ENCODE assay signal across 25 cellular contexts in the genomic region with DNA sequence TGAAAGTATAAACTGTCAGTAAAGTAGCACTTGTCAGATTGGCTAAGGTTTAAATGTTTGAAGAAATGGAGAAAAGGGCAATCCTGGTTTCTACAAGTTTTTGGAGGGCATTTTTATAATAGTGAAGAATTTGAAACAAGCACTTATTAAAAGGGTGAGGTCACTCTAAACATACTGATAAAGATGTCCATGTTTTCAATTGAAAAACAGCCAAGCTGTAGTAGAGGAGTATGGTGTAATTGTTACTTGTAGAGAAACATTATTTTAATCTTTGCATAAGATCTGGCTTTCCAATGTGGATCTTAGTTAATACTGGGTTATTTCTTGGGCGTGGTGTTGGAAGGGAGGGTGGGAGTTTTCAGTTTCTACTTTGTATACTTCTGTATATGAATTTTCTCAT. TPM values are rescaled to one million over a fixed set of nuclear protein-coding genes. Genes with fewer than 3 reads are reported as not detected.
DNase-seq lines count a peak whose midpoint lies in the region; ATAC-seq and TF ChIP-seq lines count a peak whose summit lies in the region.
"Had no signal": no experiment of that assay in that cellular context is flagged by ENCODE, and none has a peak within 500 bp of the region (broad histone marks: within the 10 kb centered on the region; RNA-seq: fewer than 3 reads in every experiment).

No MANE protein-coding gene starts in this region.

- no peaks in the 10 kb centered on the region for H3K9me3 ChIP-seq in CD4-positive, alpha-beta T cell (ENCODE audit: control insufficient read depth, low read length)
- H3K9me3 ChIP-seq in CD4-positive, alpha-beta memory T cell (ENCODE audit: control insufficient read depth in 1 of 2, low read length in 2 of 2), result no peaks in the 10 kb centered on the region
- H3K9me3 ChIP-seq in left lung, result no peaks in the 10 kb centered on the region

- no peaks in the 10 kb centered on the region for H3K27me3 Mint-ChIP-seq in CD4-positive, alpha-beta T cell
- no peaks in the 10 kb centered on the region for H3K27me3 Mint-ChIP-seq in CD4-positive, alpha-beta memory T cell
- H3K27me3 Mint-ChIP-seq in activated naive CD8-positive, alpha-beta T cell treated with anti-CD3 and anti-CD28 coated beads, Interleukin-2, amount 50 U/mL, for 24 hours, result no peaks in the 10 kb centered on the region
- H3K27me3 Mint-ChIP-seq: B cell had no signal

- no peaks in the 10 kb centered on the region for H3K4me1 ChIP-seq in CD4-positive, alpha-beta memory T cell (ENCODE audit: insufficient read depth, low read length)
- no peaks in the 10 kb centered on the region for H3K4me1 ChIP-seq in left lung

- POLR2A ChIA-PET in CD4-positive, alpha-beta T cell (lab: Charles Lee), result interaction anchor here (1.3 kb wide), 1 partner anchor 22 kb away, joined by 3 read pairs; no protein-coding TSS in a partner anchor
- POLR2A ChIA-PET in CD4-positive, alpha-beta memory T cell (lab: Charles Lee; ENCODE audit: partially characterized antibody), result no interaction called here

- no peak for ATAC-seq in CD4-positive, alpha-beta T cell (ENCODE audit: poor library complexity)
- no peak for ATAC-seq in activated naive CD8-positive, alpha-beta T cell treated with anti-CD3 and anti-CD28 coated beads, Interleukin-2, amount 50 U/mL, for 24 hours
- ATAC-seq in left lung, result peak; percentile 38
- no peak for ATAC-seq in GM18502 (IDR thresholded peaks at IDR 0.05; ENCODE audit: poor library complexity, unreplicated experiment)
- ATAC-seq: HepG2, K562 had no signal

- H3K9me3 Mint-ChIP-seq in CD4-positive, alpha-beta T cell, result no peaks in the 10 kb centered on the region
- no peaks in the 10 kb centered on the region for H3K9me3 Mint-ChIP-seq in CD4-positive, alpha-beta memory T cell
- no peaks in the 10 kb centered on the region for H3K9me3 Mint-ChIP-seq in activated naive CD8-positive, alpha-beta T cell treated with anti-CD3 and anti-CD28 coated beads, Interleukin-2, amount 50 U/mL, for 24 hours

- CTCF ChIA-PET in CD4-positive, alpha-beta T cell (lab: Charles Lee), result no interaction called here
- CTCF ChIA-PET in CD4-positive, alpha-beta memory T cell (lab: Charles Lee; ENCODE audit: partially characterized antibody), result no interaction called here

- H3K27me3 ChIP-seq in CD4-positive, alpha-beta T cell (ENCODE audit: control insufficient read depth, insufficient read depth, low read length), result no peaks in the 10 kb centered on the region
- H3K27me3 ChIP-seq in CD4-positive, alpha-beta memory T cell (ENCODE audit: insufficient read depth, low read length), result no peaks in the 10 kb centered on the region
- H3K27me3 ChIP-seq in left lung, result no peaks in the 10 kb centered on the region
- no peaks in the 10 kb centered on the region for H3K27me3 ChIP-seq in H7 (ENCODE audit: control insufficient read depth, insufficient read depth, low read length)

- no peak overlapping the region for H3K27ac ChIP-seq in CD4-positive, alpha-beta T cell (ENCODE audit: low read depth, low read length)
- H3K27ac ChIP-seq in CD4-positive, alpha-beta memory T cell (ENCODE audit: low read depth, low read length), result no peak overlapping the region
- H3K27ac ChIP-seq in left lung, result no peak overlapping the region
- H3K27ac ChIP-seq: C4-2B, SK-N-MC had no signal

- no peak overlapping the region for H3K4me3 ChIP-seq in CD4-positive, alpha-beta memory T cell (ENCODE audit: low read length in 2 of 2)
- H3K4me3 ChIP-seq in left lung (no peak overlapping the region), H7 (ENCODE audit: insufficient read depth, low read depth, low read length) (no peak overlapping the region)
- H3K4me3 ChIP-seq: K562, SK-N-MC had no signal

- TF ChIP-seq CTCF in CD4-positive, alpha-beta T cell (IDR thresholded peaks at IDR 0.05), result no peak
- no peak for TF ChIP-seq CTCF in left lung (IDR thresholded peaks at IDR 0.05)

- H3K36me3 ChIP-seq in CD4-positive, alpha-beta memory T cell (ENCODE audit: insufficient read depth, low read length), result peaks cover 67% of the 10 kb centered on the region
- peaks cover 0 to 100% of the 10 kb centered on the region in 2 donors for H3K36me3 ChIP-seq in left lung
- peaks cover 43% of the 10 kb centered on the region for H3K36me3 ChIP-seq in H7 (replicated peaks; ENCODE audit: control insufficient read depth, insufficient read depth, low read length)

- peak overlapping the region; percentile 13 for H3K27ac Mint-ChIP-seq in CD4-positive, alpha-beta T cell
- peak overlapping the region in 4 of 7 donors; percentile 45 to 64 (median 57) for H3K27ac Mint-ChIP-seq in CD4-positive, alpha-beta memory T cell
- peak overlapping the region; percentile 1 for H3K27ac Mint-ChIP-seq in activated naive CD8-positive, alpha-beta T cell treated with anti-CD3 and anti-CD28 coated beads, Interleukin-2, amount 50 U/mL, for 24 hours
- H3K27ac Mint-ChIP-seq: B cell had no signal

- H3K4me3 Mint-ChIP-seq in CD4-positive, alpha-beta T cell, result no peak overlapping the region
- H3K4me3 Mint-ChIP-seq in CD4-positive, alpha-beta memory T cell, result no peak overlapping the region
- no peak overlapping the region for H3K4me3 Mint-ChIP-seq in activated naive CD8-positive, alpha-beta T cell treated with anti-CD3 and anti-CD28 coated beads, Interleukin-2, amount 50 U/mL, for 24 hours
- H3K4me3 Mint-ChIP-seq: B cell had no signal

- no peak for DNase-seq in CD4-positive, alpha-beta T cell
- no peak for DNase-seq in CD4-positive, alpha-beta memory T cell
- DNase-seq in activated naive CD8-positive, alpha-beta T cell treated with anti-CD3 and anti-CD28 coated beads, Interleukin-2, amount 50 U/mL, for 24 hours, result no peak
- DNase-seq in left lung, result no peak
- DNase-seq in NCI-H524 treated with DMSO at 0.1 percent for 48 hours (lab: John Stamatoyannopoulos, UW), result no peak
- DNase-seq in H7, result no peak
- DNase-seq: Calu3, DMS79 treated with DMSO at 0.1 percent for 48 hours, GF-D8, Kasumi-1, NCI-H1092 treated with DMSO at 0.1 percent for 48 hours, NCI-H1436, NCI-H187, NCI-H2081 treated with DMSO at 0.1 percent for 48 hours, NCI-H2171, NCI-H345, NCI-H510A treated with DMSO at 0.1 percent for 48 hours, NCI-H748 treated with DMSO at 0.1 percent for 48 hours, SIG-M5 had no signal

- peaks cover 9% of the 10 kb centered on the region for H3K4me1 Mint-ChIP-seq in CD4-positive, alpha-beta T cell (ENCODE audit: low read depth)
- H3K4me1 Mint-ChIP-seq in CD4-positive, alpha-beta memory T cell, result peaks cover 2 to 19% (median 10%) of the 10 kb centered on the region in 4 donors
- H3K4me1 Mint-ChIP-seq in activated naive CD8-positive, alpha-beta T cell treated with anti-CD3 and anti-CD28 coated beads, Interleukin-2, amount 50 U/mL, for 24 hours, result peaks cover 17% of the 10 kb centered on the region
- H3K4me1 Mint-ChIP-seq: B cell had no signal

- intact Hi-C loops in CD4-positive, alpha-beta T cell (cut with DNase I, micrococcal nuclease), result no loop called here
- intact Hi-C loops in CD4-positive, alpha-beta memory T cell (cut with micrococcal nuclease), result no loop called here
- intact Hi-C loops in left lung (cut with DNase I), result no loop called here

- H3K36me3 Mint-ChIP-seq in CD4-positive, alpha-beta T cell (ENCODE audit: low read depth), result peaks cover 100% of the 10 kb centered on the region
- peaks cover 71 to 88% of the 10 kb centered on the region in 2 donors for H3K36me3 Mint-ChIP-seq in CD4-positive, alpha-beta memory T cell
- peaks cover 68% of the 10 kb centered on the region for H3K36me3 Mint-ChIP-seq in activated naive CD8-positive, alpha-beta T cell treated with anti-CD3 and anti-CD28 coated beads, Interleukin-2, amount 50 U/mL, for 24 hours (ENCODE audit: low read depth)

RNA-seq across cellular contexts. Expression of a gene that starts 22.7 kb away (rescaled TPM):
- total RNA-seq in CD4-positive, alpha-beta T cell, result 100 to 1,000 TPM; 463 to 496 TPM
- total RNA-seq in CD4-positive, alpha-beta memory T cell, result 100 to 1,000 TPM; 260 to 263 TPM
- polyA plus RNA-seq in CD4-positive, alpha-beta memory T cell, result 100 to 1,000 TPM; 284 to 395 TPM
- 100 to 1,000 TPM; 262 to 269 TPM for total RNA-seq in left lung
- total RNA-seq in H7 (2014; rRNA removed; shearing (Covaris generic)), result 235 and 339 TPM in 2 replicates

RNA-seq across cellular contexts. Expression of a gene that starts 49.4 kb away (rescaled TPM):
- total RNA-seq in CD4-positive, alpha-beta T cell, result 10 to 100 TPM; 11.1 to 11.4 TPM
- total RNA-seq in CD4-positive, alpha-beta memory T cell, result 10 to 100 TPM; 32.8 to 35.6 TPM
- 100 to 1,000 TPM; 150 to 152 TPM for polyA plus RNA-seq in CD4-positive, alpha-beta memory T cell
- 1,000 to 10,000 TPM; 1,132 to 1,298 TPM for total RNA-seq in left lung
- 16.9 and 17.1 TPM in 2 replicates for total RNA-seq in H7 (2014; rRNA removed; shearing (Covaris generic))

Comparison
In these comparisons a context has a peak if more than half of its experiments do, and no peak if none do; other contexts are left out.
1. H3K27ac Mint-ChIP-seq: peak in every context shown above with its lines; median percentile 57 in CD4-positive, alpha-beta memory T cell; 13 in CD4-positive, alpha-beta T cell; 1 in activated naive CD8-positive, alpha-beta T cell treated with anti-CD3 and anti-CD28 coated beads, Interleukin-2, amount 50 U/mL, for 24 hours.
2. RNA of a gene that starts 49.4 kb away (total RNA-seq): 1,132 to 1,298 TPM in left lung; 32.8 to 35.6 TPM in CD4-positive, alpha-beta memory T cell, 16.9 to 17.1 TPM in H7 and 11.1 to 11.4 TPM in CD4-positive, alpha-beta T cell; every median in the first group is over 10 times any median in the second.